In genomic region chr13:59766236-59766635, GRCh38 we compare ENCODE assay signal across 1 cellular context.
TF ChIP-seq lines count a peak whose summit lies in the region.

No MANE protein-coding gene starts in this region.

TF ChIP-seq in GM23338, 12 proteins besides CTCF, POLR2A, EP300 and RAD21 (continued from another document):
- TF ChIP-seq ZNF462 (CRISPR knock-in tag; IDR thresholded peaks at IDR 0.05) (no peak), ETS1 (IDR thresholded peaks at IDR 0.05) (no peak), ZNF331 (CRISPR knock-in tag; IDR thresholded peaks at IDR 0.05; ENCODE audit: low read depth) (no peak)
